In the genomic region with DNA sequence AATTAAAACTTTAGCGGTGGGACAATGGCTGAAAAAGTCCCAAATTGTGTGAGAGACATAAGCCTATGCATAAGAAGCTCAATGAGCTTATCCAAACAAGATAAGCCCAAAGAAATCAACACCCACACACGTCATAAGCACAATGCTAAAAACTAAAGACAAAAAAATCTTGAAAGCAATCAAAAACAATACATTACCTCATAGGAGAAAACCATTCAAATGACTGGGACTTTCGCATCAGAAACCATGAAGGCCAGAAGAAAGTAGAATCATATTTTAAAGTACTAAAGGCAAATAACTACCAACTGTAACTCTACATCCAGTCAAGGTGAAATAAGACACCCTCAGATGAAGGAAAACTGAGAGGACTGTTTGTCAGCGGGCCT, we compare ENCODE assay signal across 1 cellular context.
TF ChIP-seq lines count a peak whose summit lies in the region.

No MANE protein-coding gene starts in this region.

TF ChIP-seq in endothelial cell of umbilical vein, 7 proteins besides CTCF, POLR2A, EP300 and RAD21 (continued from another document):
- TF ChIP-seq POLR2AphosphoS5 (IDR thresholded peaks at IDR 0.05; ENCODE audit: insufficient read depth, low read depth, low read length) (no peak), MYC (IDR thresholded peaks at IDR 0.05; ENCODE audit: low read depth, low read length) (no peak), GATA2 (IDR thresholded peaks at IDR 0.05; ENCODE audit: insufficient read depth, insufficient read length, low read depth, low read length) (no peak), JUN (IDR thresholded peaks at IDR 0.05; ENCODE audit: borderline replicate concordance, insufficient read depth, insufficient read length, low read depth) (no peak), EZH2 (IDR thresholded peaks at IDR 0.05; ENCODE audit: borderline replicate concordance, low read depth, low read length, severe bottlenecking) (no peak)
